Comparison of ENCODE assay signal across 20 cellular contexts in the genomic region with DNA sequence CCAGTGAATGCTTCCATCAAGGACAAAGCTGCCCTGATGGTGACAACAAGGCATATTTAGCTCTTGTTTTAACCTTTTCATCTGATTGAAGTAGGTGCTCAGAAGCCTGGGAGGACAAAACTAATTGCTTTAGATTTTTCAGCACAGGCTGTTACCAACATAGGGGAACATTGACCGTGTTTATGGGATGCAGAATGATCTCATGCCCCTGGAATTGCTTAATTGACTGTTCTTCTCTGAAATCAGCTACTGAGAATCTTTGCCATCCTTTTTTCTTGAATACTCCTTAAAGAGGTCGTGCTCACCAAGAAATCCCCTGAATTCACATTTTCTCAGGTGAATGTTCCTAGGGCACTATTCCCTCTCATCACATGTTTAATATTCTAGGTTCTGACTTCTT.
DNase-seq lines count a peak whose midpoint lies in the region; ATAC-seq and TF ChIP-seq lines count a peak whose summit lies in the region.
"Had no signal": no experiment of that assay in that cellular context is flagged by ENCODE, and none has a peak within 500 bp of the region (broad histone marks: within the 10 kb centered on the region; RNA-seq: fewer than 3 reads in every experiment).

No MANE protein-coding gene starts in this region.

- no peaks in the 10 kb centered on the region; the same call in 1 of the 2 replicates for H3F3A ChIP-seq in MM.1S (ENCODE audit: insufficient read depth, low read length)

- no peaks in the 10 kb centered on the region for H3K27me3 ChIP-seq in mesenchymal stem cell (ENCODE audit: control insufficient read depth in 1 of 2, insufficient read depth in 1 of 2, low read length in 2 of 2)
- H3K27me3 ChIP-seq in MM.1S (replicated peaks; ENCODE audit: insufficient read depth, low read length), result no peaks in the 10 kb centered on the region
- H3K27me3 ChIP-seq: esophagus muscularis mucosa had no signal

- no peak overlapping the region for H2AFZ ChIP-seq in mesenchymal stem cell (ENCODE audit: low read depth, low read length)
- no peak overlapping the region for H2AFZ ChIP-seq in MM.1S (ENCODE audit: low read length)

- H3K36me3 ChIP-seq in mesenchymal stem cell (ENCODE audit: control insufficient read depth in 1 of 2, insufficient read depth in 2 of 2, low read depth in 1 of 2, low read length in 2 of 2), result no peaks in the 10 kb centered on the region
- no peaks in the 10 kb centered on the region for H3K36me3 ChIP-seq in MM.1S (replicated peaks; ENCODE audit: insufficient read depth, low read length)
- H3K36me3 ChIP-seq: esophagus muscularis mucosa had no signal

- TF ChIP-seq CTCF in epithelial cell of proximal tubule (conservative IDR thresholded peaks at IDR 0.05; ENCODE audit: low read depth, low read length) (no peak), MM.1S (IDR thresholded peaks at IDR 0.05; ENCODE audit: low read length) (no peak)

- no peaks in the 10 kb centered on the region for H3K79me1 ChIP-seq in mesenchymal stem cell (replicated peaks; ENCODE audit: low read length, poor library complexity, severe bottlenecking)

- no peak overlapping the region for H3K4ac ChIP-seq in mesenchymal stem cell (ENCODE audit: low read depth in 1 of 2, low read length in 2 of 2)

- no peak overlapping the region for H2BK5ac ChIP-seq in mesenchymal stem cell (ENCODE audit: low read depth, low read length, poor library complexity, severe bottlenecking)

- no peak overlapping the region for H3K14ac ChIP-seq in mesenchymal stem cell (ENCODE audit: low read length in 2 of 2)

- 34% methylated on average over 2 of the region's 2 CpGs for WGBS in mesenchymal stem cell

- no peak overlapping the region for H3K18ac ChIP-seq in mesenchymal stem cell (ENCODE audit: low read depth in 1 of 2, low read length in 2 of 2)

- H3K9ac ChIP-seq in mesenchymal stem cell (ENCODE audit: low read length) (no peak overlapping the region), MM.1S (ENCODE audit: low read length) (no peak overlapping the region)

- no peak overlapping the region for H3K23ac ChIP-seq in mesenchymal stem cell (ENCODE audit: low read length in 2 of 2)

- no peak overlapping the region for H3K27ac ChIP-seq in mesenchymal stem cell (ENCODE audit: low read length, poor library complexity, severe bottlenecking)
- H3K27ac ChIP-seq in MM.1S (ENCODE audit: low read length), result no peak overlapping the region
- H3K27ac ChIP-seq: C4-2B, esophagus muscularis mucosa had no signal

- no peak overlapping the region for H2BK120ac ChIP-seq in mesenchymal stem cell (ENCODE audit: low read depth, low read length)

- H3K9me2 ChIP-seq in MM.1S (replicated peaks; ENCODE audit: insufficient read depth, low read length), result no peaks in the 10 kb centered on the region

- H3K4me3 ChIP-seq in epithelial cell of proximal tubule (ENCODE audit: low read depth, low read length) (no peak overlapping the region), mesenchymal stem cell (ENCODE audit: insufficient read depth in 1 of 2, low read depth in 1 of 2, low read length in 2 of 2) (no peak overlapping the region), MM.1S (ENCODE audit: low read length) (no peak overlapping the region)
- H3K4me3 ChIP-seq: esophagus muscularis mucosa had no signal

- peak overlapping the region; percentile 81 for H2AK5ac ChIP-seq in mesenchymal stem cell (ENCODE audit: low read length, severe bottlenecking)

- no peak for ATAC-seq in HG02970 (IDR thresholded peaks at IDR 0.05; ENCODE audit: low FRiP score, unreplicated experiment)
- ATAC-seq: activated CD4-positive, alpha-beta T cell treated with anti-CD3 and anti-CD28 coated beads for 36 hours; effector memory CD8-positive, alpha-beta T cell; left cardiac atrium; naive thymus-derived CD4-positive, alpha-beta T cell had no signal

- no peak overlapping the region for H4K91ac ChIP-seq in mesenchymal stem cell (ENCODE audit: low read length)

- H3K4me2 ChIP-seq in mesenchymal stem cell (ENCODE audit: low read length, poor library complexity, severe bottlenecking) (peak overlapping the region; percentile 29), MM.1S (ENCODE audit: low read depth, low read length) (no peak overlapping the region)

- H4K20me1 ChIP-seq in MM.1S (ENCODE audit: insufficient read depth, low read length), result no peaks in the 10 kb centered on the region

- no peak overlapping the region for H4K8ac ChIP-seq in mesenchymal stem cell (ENCODE audit: low read length)

- H2BK15ac ChIP-seq in mesenchymal stem cell (ENCODE audit: low read depth, poor library complexity, severe bottlenecking), result no peak overlapping the region

- H3K9me3 ChIP-seq in mesenchymal stem cell (ENCODE audit: control insufficient read depth, low read length) (no peaks in the 10 kb centered on the region), MM.1S (replicated peaks; ENCODE audit: insufficient read depth, low read length) (no peaks in the 10 kb centered on the region)
- H3K9me3 ChIP-seq: esophagus muscularis mucosa had no signal

- H2BK12ac ChIP-seq in mesenchymal stem cell (ENCODE audit: low read length in 2 of 2), result no peak overlapping the region

- no peaks in the 10 kb centered on the region for H3K79me2 ChIP-seq in MM.1S (ENCODE audit: low read length)

- DNase-seq in AG08395 (ENCODE audit: low spot score) (peak; percentile 38), HCEC 1CT (peak; percentile 55), epithelial cell of proximal tubule (ENCODE audit: low read depth) (peak; percentile 33), mesenchymal stem cell (peak; percentile 37), MM.1S (no peak), GM19238 (ENCODE audit: insufficient read length, low spot score) (no peak), NCI-H526 treated with DMSO at 0.1 percent for 48 hours (lab: John Stamatoyannopoulos, UW) (no peak)
- DNase-seq: activated CD4-positive, alpha-beta T cell treated with anti-CD3 and anti-CD28 coated beads for 36 hours; activated gamma-delta T cell treated with Interleukin-2 at 50 U/mL for 16 hours; effector memory CD8-positive, alpha-beta T cell; left cardiac atrium; naive thymus-derived CD4-positive, alpha-beta T cell; NCI-H1436; NCI-H2107; nucleus accumbens; SIG-M5; substantia nigra had no signal

- H3K4me1 ChIP-seq in mesenchymal stem cell (ENCODE audit: control insufficient read depth, insufficient read depth, low read depth, low read length) (no peaks in the 10 kb centered on the region), MM.1S (ENCODE audit: low read length) (no peaks in the 10 kb centered on the region)
- H3K4me1 ChIP-seq: esophagus muscularis mucosa had no signal

Comparison
In these comparisons a context has a peak if more than half of its experiments do, and no peak if none do; other contexts are left out.
1. DNase-seq: peak in AG08395 (single experiment), HCEC 1CT (single experiment), epithelial cell of proximal tubule (single experiment) and mesenchymal stem cell (single experiment); none in MM.1S (single experiment), GM19238 (single experiment) and NCI-H526 treated with DMSO at 0.1 percent for 48 hours (single experiment).